In genomic region chr6:168886306-168886854, GRCh38 we compare ENCODE assay signal across 27 cellular contexts.
"Had no signal": no experiment of that assay in that cellular context is flagged by ENCODE, and none has a peak within 500 bp of the region (broad histone marks: within the 10 kb centered on the region; RNA-seq: fewer than 3 reads in every experiment).

No MANE protein-coding gene starts in this region.

- H3K27me3 ChIP-seq: adrenal gland, ascending aorta, testis, vagina had no signal

- ATAC-seq: activated CD4-positive, alpha-beta T cell treated with anti-CD3 and anti-CD28 coated beads for 36 hours; activated T-cell treated with anti-CD3 and anti-CD28 coated beads, Interleukin-2, amount 50 U/mL, for 4 hours; effector memory CD8-positive, alpha-beta T cell; esophagus mucosa; left cardiac atrium had no signal

- H3K4me1 ChIP-seq: adrenal gland, ascending aorta, vagina had no signal

- DNase-seq: activated B cell treated with CpG ODN at 0.5 μM for 24 hours; activated CD4-positive, alpha-beta T cell treated with anti-CD3 and anti-CD28 coated beads for 36 hours; activated CD4-positive, alpha-beta T cell treated with anti-CD3 and anti-CD28 coated beads, Interleukin-2, amount 50 U/mL, for 4 hours; activated CD8-positive, alpha-beta memory T cell treated with anti-CD3 and anti-CD28 coated beads for 24 hours; activated CD8-positive, alpha-beta memory T cell treated with anti-CD3 and anti-CD28 coated beads, Interleukin-2, amount 50 U/mL, for 48 hours; activated naive CD4-positive, alpha-beta T cell; activated T-cell treated with anti-CD3 and anti-CD28 coated beads, Interleukin-2, amount 50 U/mL, for 4 hours; adrenal gland; effector memory CD8-positive, alpha-beta T cell; glutamatergic neuron; hippocampal formation; left cardiac atrium; mesenchymal stem cell; mucosa of descending colon; naive B cell; retina; spleen; stimulated activated CD4-positive, alpha-beta T cell treated with anti-CD3 and anti-CD28 coated beads, Interleukin-4, amount 100 ng/mL, for 1 hour; stimulated activated naive CD4-positive, alpha-beta T cell; T-helper 9 cell; testis had no signal

- H3K27ac ChIP-seq: adrenal gland, ascending aorta, spleen, testis, vagina had no signal

- H3K36me3 ChIP-seq: adrenal gland, ascending aorta, spleen, vagina had no signal

- H3K4me3 ChIP-seq: adrenal gland, ascending aorta, mucosa of descending colon, spleen, testis, vagina had no signal

- FAIRE-seq: colon, endothelial cell of umbilical vein, frontal cortex had no signal

- H3K9me3 ChIP-seq: adrenal gland, ascending aorta, mucosa of descending colon, spleen, testis, vagina had no signal
